12 cellular contexts compared by ENCODE assay signal in genomic region chr2:64274399-64275173, GRCh38.
DNase-seq lines count a peak whose midpoint lies in the region; ATAC-seq and TF ChIP-seq lines count a peak whose summit lies in the region.
"Had no signal": no experiment of that assay in that cellular context is flagged by ENCODE, and none has a peak within 500 bp of the region (broad histone marks: within the 10 kb centered on the region; RNA-seq: fewer than 3 reads in every experiment).

No MANE protein-coding gene starts in this region.

- H3K4me3 Mint-ChIP-seq in GM23338 (peak overlapping the region; percentile 11; the same call in 1 of the 3 replicates), T-cell (no peak overlapping the region)
- H3K4me3 Mint-ChIP-seq: activated B cell treated with CpG ODN at 0.5 μM for 24 hours had no signal

- H3K4me1 ChIP-seq in GM23338 (ENCODE audit: insufficient read depth): peaks cover 48% of the 10 kb centered on the region
- H3K4me1 ChIP-seq in foreskin keratinocyte: peaks cover 53% of the 10 kb centered on the region
- H3K4me1 ChIP-seq in Karpas-422 (ENCODE audit: low read length): peaks cover 6% of the 10 kb centered on the region

- no peaks in the 10 kb centered on the region for H3K79me2 ChIP-seq in GM23338 (replicated peaks; ENCODE audit: insufficient read depth)
- H3K79me2 ChIP-seq in Karpas-422 (ENCODE audit: low read length): no peaks in the 10 kb centered on the region

- no peak overlapping the region for H3K9ac ChIP-seq in Karpas-422 (ENCODE audit: low read length)

- DNase-seq in GM23338 (ENCODE audit: low spot score) (no peak), T-cell (no peak), foreskin keratinocyte (peak in 1 of 2 donors; percentile 48), AG08396 (ENCODE audit: low spot score) (no peak), Karpas-422 (no peak)
- DNase-seq: activated B cell treated with CpG ODN at 0.5 μM for 24 hours, NCI-H1048 had no signal

- H3F3A ChIP-seq in GM23338 (replicated peaks; ENCODE audit: low read depth): 0 out of 2 replicates have a peak, but pooled peaks cover 6% of the 10 kb centered on the region

- H2AFZ ChIP-seq in GM23338 (no peak overlapping the region), Karpas-422 (ENCODE audit: low read length) (no peak overlapping the region)

- H3K4me1 Mint-ChIP-seq in GM23338 (peaks cover 77% of the 10 kb centered on the region), T-cell (peaks cover 20 to 30% (median 21%) of the 10 kb centered on the region in 3 donors)

- peaks cover 4% of the 10 kb centered on the region; the same call in 1 of the 2 replicates for H3K9me2 ChIP-seq in GM23338 (ENCODE audit: insufficient read depth)
- H3K9me2 ChIP-seq in Karpas-422 (replicated peaks; ENCODE audit: insufficient read depth, low read length): no peaks in the 10 kb centered on the region

- H3K27me3 ChIP-seq in GM23338 (ENCODE audit: insufficient read depth) (no peaks in the 10 kb centered on the region), foreskin keratinocyte (no peaks in the 10 kb centered on the region), Karpas-422 (ENCODE audit: low read length) (no peaks in the 10 kb centered on the region)
- H3K27me3 ChIP-seq: cardiac muscle cell had no signal

- H3K27me3 Mint-ChIP-seq in GM23338 (ENCODE audit: insufficient read depth, low read depth, poor library complexity): peaks cover 22% of the 10 kb centered on the region
- H3K27me3 Mint-ChIP-seq in T-cell: no peaks in the 10 kb centered on the region
- H3K27me3 Mint-ChIP-seq: activated B cell treated with CpG ODN at 0.5 μM for 24 hours had no signal

- CTCF ChIA-PET in T-cell (lab: Charles Lee): no interaction called here

- peaks cover 7% of the 10 kb centered on the region for H3K9me3 Mint-ChIP-seq in GM23338
- H3K9me3 Mint-ChIP-seq in T-cell: peaks cover 6 to 8% (median 8%) of the 10 kb centered on the region in 3 donors
- H3K9me3 Mint-ChIP-seq: activated B cell treated with CpG ODN at 0.5 μM for 24 hours had no signal

- H3K4me2 ChIP-seq in GM23338 (peak overlapping the region; percentile 40; the same call in 1 of the 2 replicates), Karpas-422 (ENCODE audit: low read depth, low read length, poor library complexity, severe bottlenecking) (no peak overlapping the region)

- no peak overlapping the region for H3K27ac Mint-ChIP-seq in GM23338
- H3K27ac Mint-ChIP-seq in T-cell: peak overlapping the region; percentile 3 to 16

- POLR2A ChIA-PET in T-cell (lab: Charles Lee): no interaction called here

- TF ChIP-seq CTCF in GM23338 (conservative IDR thresholded peaks at IDR 0.05; ENCODE audit: low read depth in 2 of 2) (no peak), foreskin keratinocyte (conservative IDR thresholded peaks at IDR 0.05) (no peak)

- H3K36me3 ChIP-seq in GM23338 (ENCODE audit: insufficient read depth): no peaks in the 10 kb centered on the region
- H3K36me3 ChIP-seq in Karpas-422 (ENCODE audit: insufficient read depth, low read length): no peaks in the 10 kb centered on the region
- H3K36me3 ChIP-seq: cardiac muscle cell, prostate gland had no signal

- 0 out of 2 replicates have a peak overlapping the region, but pooled peaks have one; percentile 18 for H3K4me3 ChIP-seq in GM23338
- H3K4me3 ChIP-seq in skin epidermis: no peak overlapping the region
- H3K4me3 ChIP-seq in Karpas-422 (ENCODE audit: low read length): no peak overlapping the region
- H3K4me3 ChIP-seq: cardiac muscle cell, prostate gland had no signal

- no peaks in the 10 kb centered on the region for H4K20me1 ChIP-seq in GM23338 (replicated peaks; ENCODE audit: insufficient read depth)
- H4K20me1 ChIP-seq in Karpas-422 (ENCODE audit: insufficient read depth, low read depth, low read length): no peaks in the 10 kb centered on the region

- ATAC-seq in GM23338: no peak
- no peak for ATAC-seq in T-cell (replicated peaks in 1 of 4)
- ATAC-seq in foreskin keratinocyte: peak; percentile 4
- no peak for ATAC-seq in GM19395 (IDR thresholded peaks at IDR 0.05; ENCODE audit: unreplicated experiment)
- ATAC-seq in GM21423 (IDR thresholded peaks at IDR 0.05; ENCODE audit: unreplicated experiment): no peak

- H3K36me3 Mint-ChIP-seq in GM23338 (ENCODE audit: low read depth) (peaks cover 18% of the 10 kb centered on the region), T-cell (peaks cover 4% of the 10 kb centered on the region)

- H3K27ac ChIP-seq in GM23338 (ENCODE audit: low read depth) (no peak overlapping the region), foreskin keratinocyte (peak overlapping the region; percentile 69), skin epidermis (peak overlapping the region in 20 of 21 experiments; percentile 50 to 91 (median 80)), Karpas-422 (ENCODE audit: low read length) (no peak overlapping the region)
- H3K27ac ChIP-seq: cardiac muscle cell had no signal

- no peaks in the 10 kb centered on the region for H3K9me3 ChIP-seq in Karpas-422 (ENCODE audit: low read length)
- H3K9me3 ChIP-seq: prostate gland had no signal

TF ChIP-seq in GM23338, 12 proteins besides CTCF, POLR2A, EP300 and RAD21:
- 0 out of 2 replicates have a peak, but pooled peaks have one; percentile 13 for TF ChIP-seq POLR2AphosphoS5 (IDR thresholded peaks at IDR 0.05; ENCODE audit: low read depth)
- TF ChIP-seq EZH2phosphoT487 (IDR thresholded peaks at IDR 0.05; ENCODE audit: unreplicated experiment): no peak

Comparison
In these comparisons a context has a peak if more than half of its experiments do, and no peak if none do; other contexts are left out.
1. H3K27ac ChIP-seq: peak in foreskin keratinocyte (single experiment) and skin epidermis (20 of 21); none in GM23338 (single experiment) and Karpas-422 (single experiment).